8 cellular contexts compared by ENCODE assay signal in the genomic region with DNA sequence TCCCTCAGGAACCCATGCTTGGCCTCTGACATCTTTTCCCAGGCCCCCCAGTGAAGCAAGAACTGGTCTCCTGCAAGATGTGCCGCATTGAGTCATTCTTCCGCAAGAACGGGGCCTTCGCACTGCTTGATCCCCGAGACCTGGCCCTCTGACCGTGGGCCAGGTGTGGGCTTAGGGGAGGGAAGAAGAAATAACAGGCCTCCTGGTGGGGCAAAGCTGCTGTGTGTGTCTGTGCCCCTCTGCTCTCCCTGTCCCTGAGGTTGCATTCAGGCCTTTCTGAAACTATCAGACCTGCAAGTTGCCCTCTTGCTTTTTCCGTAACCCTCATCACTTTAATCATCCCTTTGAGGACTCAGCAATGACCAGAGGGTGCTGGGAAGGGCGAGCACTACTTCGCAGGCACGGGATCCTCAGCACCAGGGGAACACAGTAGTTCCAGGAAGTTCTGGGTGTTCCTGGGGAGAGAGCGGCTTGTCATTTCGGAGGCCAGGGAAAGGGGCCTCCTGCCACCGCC. TPM values are rescaled to one million over a fixed set of nuclear protein-coding genes. Genes with fewer than 3 reads are reported as not detected.
A peak's percentile ranks its signal among the peaks of the same experiment; 100 is the strongest.
DNase-seq lines count a peak whose midpoint lies in the region; ATAC-seq and TF ChIP-seq lines count a peak whose summit lies in the region.

No MANE protein-coding gene starts in this region.

- peak; percentile 19 for ATAC-seq in upper lobe of right lung
- no peak for ATAC-seq in HG02840 (IDR thresholded peaks at IDR 0.05; ENCODE audit: low FRiP score, unreplicated experiment)

- no peak overlapping the region for H2BK15ac ChIP-seq in mesendoderm (replicated peaks; ENCODE audit: low read depth)

- no peak overlapping the region for H4K8ac ChIP-seq in mesendoderm (ENCODE audit: low read depth, low read length)

- no peaks in the 10 kb centered on the region for H3K9me3 ChIP-seq in upper lobe of right lung

- WGBS in mesendoderm (ENCODE audit: extremely low coverage, insufficient coverage, low lambda C conversion rate): no CpG with 5 or more reads among the region's 13 CpGs

- no TSS peak for BruUV-seq in MCF 10A (replicated peaks; lab: Mats Ljungman, UMichigan)

- CTCF ChIA-PET in activated naive CD4-positive, alpha-beta T cell treated with anti-CD3 and anti-CD28 coated beads for 36 hours (lab: Charles Lee): interaction anchor here (1.2 to 3.2 kb wide), 2 partner anchors 15 to 223 kb away, joined by 3 to 12 read pairs; no protein-coding TSS in a partner anchor
- CTCF ChIA-PET in MCF 10A (lab: Yijun Ruan, JAX): interaction anchor here (0.6 to 3.8 kb wide), 3 partner anchors 15 to 307 kb away, joined by 3 to 20 read pairs (median 4); no protein-coding TSS in a partner anchor

- peak overlapping the region; percentile 59 for H3K9ac ChIP-seq in mesendoderm (ENCODE audit: low read length)

- H3K36me3 ChIP-seq in mesendoderm (ENCODE audit: control insufficient read depth, insufficient read depth, low read length) (no peaks in the 10 kb centered on the region), upper lobe of right lung (peaks cover 15% of the 10 kb centered on the region)

- H3K79me2 ChIP-seq in mesendoderm (ENCODE audit: control insufficient read depth, insufficient read depth, low read length): no peaks in the 10 kb centered on the region

- peak overlapping the region; percentile 55 for H3K4me3 Mint-ChIP-seq in activated naive CD4-positive, alpha-beta T cell treated with anti-CD3 and anti-CD28 coated beads for 36 hours
- H3K4me3 Mint-ChIP-seq in MCF 10A (ENCODE audit: unreplicated experiment): peak overlapping the region; percentile 39

- no peaks in the 10 kb centered on the region for H3K79me1 ChIP-seq in mesendoderm (ENCODE audit: low read length)

- no peak overlapping the region for H3K23ac ChIP-seq in mesendoderm (ENCODE audit: low read length)

- no peak for DNase-seq in activated naive CD4-positive, alpha-beta T cell treated with anti-CD3 and anti-CD28 coated beads for 36 hours
- DNase-seq in activated naive CD4-positive, alpha-beta T cell (lab: John Stamatoyannopoulos, UW): no peak
- no peak for DNase-seq in MCF 10A (ENCODE audit: unreplicated experiment)
- DNase-seq in mesendoderm: no peak
- DNase-seq in upper lobe of right lung: no peak
- no peak for DNase-seq in substantia nigra (lab: John Stamatoyannopoulos, UW)
- no peak for DNase-seq in stimulated activated CD4-positive, alpha-beta T cell treated with anti-CD3 and anti-CD28 coated beads, Interleukin-1b, Interleukin-23, amount 100 ng/mL, for 48 hours

- peaks cover 13% of the 10 kb centered on the region for H3K4me1 Mint-ChIP-seq in activated naive CD4-positive, alpha-beta T cell treated with anti-CD3 and anti-CD28 coated beads for 36 hours (ENCODE audit: low read depth)
- H3K4me1 Mint-ChIP-seq in MCF 10A (ENCODE audit: insufficient read depth, unreplicated experiment): peaks cover 8% of the 10 kb centered on the region

- H3K56ac ChIP-seq in mesendoderm (ENCODE audit: low read length): peak overlapping the region; percentile 9

- peaks cover 12% of the 10 kb centered on the region for H3K27me3 ChIP-seq in mesendoderm (ENCODE audit: insufficient read depth, low read length, poor library complexity)
- H3K27me3 ChIP-seq in upper lobe of right lung: peaks cover 11% of the 10 kb centered on the region

- H3K27ac Mint-ChIP-seq in activated naive CD4-positive, alpha-beta T cell treated with anti-CD3 and anti-CD28 coated beads for 36 hours: no peak overlapping the region
- no peak overlapping the region for H3K27ac Mint-ChIP-seq in MCF 10A (ENCODE audit: low read depth, unreplicated experiment)

- intact Hi-C loops in activated naive CD4-positive, alpha-beta T cell treated with anti-CD3 and anti-CD28 coated beads for 36 hours (cut with micrococcal nuclease): no loop called here
- intact Hi-C loops in MCF 10A (cut with micrococcal nuclease): loop anchor here (10.0 kb wide), 1 partner anchor 134 kb away; a partner anchor contains a TSS
- intact Hi-C loops in upper lobe of right lung (cut with DNase I): no loop called here

- H2BK120ac ChIP-seq in mesendoderm (ENCODE audit: low read depth, low read length): no peak overlapping the region

- H3K4ac ChIP-seq in mesendoderm (ENCODE audit: low read depth, low read length): no peak overlapping the region

- H3K9me3 Mint-ChIP-seq in activated naive CD4-positive, alpha-beta T cell treated with anti-CD3 and anti-CD28 coated beads for 36 hours: no peaks in the 10 kb centered on the region
- no peaks in the 10 kb centered on the region for H3K9me3 Mint-ChIP-seq in MCF 10A (ENCODE audit: unreplicated experiment)

- H2BK5ac ChIP-seq in mesendoderm (ENCODE audit: low read length): no peak overlapping the region

- peaks cover 3% of the 10 kb centered on the region for H3K36me3 Mint-ChIP-seq in activated naive CD4-positive, alpha-beta T cell treated with anti-CD3 and anti-CD28 coated beads for 36 hours (ENCODE audit: low read depth)
- peaks cover 6% of the 10 kb centered on the region for H3K36me3 Mint-ChIP-seq in MCF 10A (ENCODE audit: insufficient read depth, unreplicated experiment)

- peak overlapping the region; percentile 77 for H3K4me2 ChIP-seq in mesendoderm (ENCODE audit: low read length)

- no peaks in the 10 kb centered on the region for H3K4me1 ChIP-seq in mesendoderm (ENCODE audit: control insufficient read depth, low read depth, low read length)
- peaks cover 13% of the 10 kb centered on the region for H3K4me1 ChIP-seq in upper lobe of right lung

- POLR2A ChIA-PET in MCF 10A (lab: Yijun Ruan, JAX): interaction anchor here (0.7 to 1.1 kb wide), 3 partner anchors 10 to 129 kb away, joined by 3 to 5 read pairs (median 3); no protein-coding TSS in a partner anchor

- H3K4me3 ChIP-seq in mesendoderm (ENCODE audit: low read length) (no peak overlapping the region), upper lobe of right lung (peak overlapping the region; percentile 61)

- no peak overlapping the region for H3K18ac ChIP-seq in mesendoderm (ENCODE audit: low read length)

- no peak overlapping the region for H2AK5ac ChIP-seq in mesendoderm (ENCODE audit: low read length)

- TF ChIP-seq CTCF in MCF 10A (IDR thresholded peaks at IDR 0.05; ENCODE audit: unreplicated experiment): no peak
- no peak for TF ChIP-seq CTCF in upper lobe of right lung (IDR thresholded peaks at IDR 0.05)

- H4K5ac ChIP-seq in mesendoderm (ENCODE audit: low read length): no peak overlapping the region

- H3K27me3 Mint-ChIP-seq in activated naive CD4-positive, alpha-beta T cell treated with anti-CD3 and anti-CD28 coated beads for 36 hours (ENCODE audit: low read depth): peaks cover 9% of the 10 kb centered on the region
- H3K27me3 Mint-ChIP-seq in MCF 10A (ENCODE audit: insufficient read depth, unreplicated experiment): no peaks in the 10 kb centered on the region

- H3K27ac ChIP-seq in mesendoderm (ENCODE audit: low read depth, low read length): no peak overlapping the region
- no peak overlapping the region for H3K27ac ChIP-seq in upper lobe of right lung
- H3K27ac ChIP-seq in substantia nigra (ENCODE audit: low read depth, low read length, poor library complexity, severe bottlenecking): no peak overlapping the region

RNA-seq across cellular contexts. Expression of a gene that starts 6.0 kb away (rescaled TPM):
- total RNA-seq in activated naive CD4-positive, alpha-beta T cell treated with anti-CD3 and anti-CD28 coated beads for 36 hours: 100 to 1,000 TPM; 129 to 142 TPM
- 125 and 152 TPM in 2 replicates for total RNA-seq in MCF 10A (2022)
- polyA plus RNA-seq in mesendoderm (2013, experiment 1 of 2): 141 TPM
- 142 TPM for polyA plus RNA-seq in mesendoderm (2013, experiment 2 of 2)
- 180 TPM for total RNA-seq in upper lobe of right lung

RNA-seq across cellular contexts. Expression of a gene that starts 38.5 kb away (rescaled TPM):
- under 1 TPM; 0.02 to 0.05 TPM for total RNA-seq in activated naive CD4-positive, alpha-beta T cell treated with anti-CD3 and anti-CD28 coated beads for 36 hours
- total RNA-seq in MCF 10A (2022) (0.28 and 0.44 TPM in 2 replicates), upper lobe of right lung (7.7 TPM)
- 18.1 TPM for polyA plus RNA-seq in mesendoderm (2013, experiment 1 of 2)
- 18.0 TPM for polyA plus RNA-seq in mesendoderm (2013, experiment 2 of 2)

RNA-seq across cellular contexts. Expression of a gene that starts 41.8 kb away (rescaled TPM):
- not detected for total RNA-seq in activated naive CD4-positive, alpha-beta T cell treated with anti-CD3 and anti-CD28 coated beads for 36 hours
- total RNA-seq in MCF 10A (2022): 0.42 and 0.68 TPM in 2 replicates
- polyA plus RNA-seq in mesendoderm (2013, experiment 1 of 2): 0.74 TPM
- 0.84 TPM for polyA plus RNA-seq in mesendoderm (2013, experiment 2 of 2)
- total RNA-seq in upper lobe of right lung: 1.3 TPM
